In the genomic region with DNA sequence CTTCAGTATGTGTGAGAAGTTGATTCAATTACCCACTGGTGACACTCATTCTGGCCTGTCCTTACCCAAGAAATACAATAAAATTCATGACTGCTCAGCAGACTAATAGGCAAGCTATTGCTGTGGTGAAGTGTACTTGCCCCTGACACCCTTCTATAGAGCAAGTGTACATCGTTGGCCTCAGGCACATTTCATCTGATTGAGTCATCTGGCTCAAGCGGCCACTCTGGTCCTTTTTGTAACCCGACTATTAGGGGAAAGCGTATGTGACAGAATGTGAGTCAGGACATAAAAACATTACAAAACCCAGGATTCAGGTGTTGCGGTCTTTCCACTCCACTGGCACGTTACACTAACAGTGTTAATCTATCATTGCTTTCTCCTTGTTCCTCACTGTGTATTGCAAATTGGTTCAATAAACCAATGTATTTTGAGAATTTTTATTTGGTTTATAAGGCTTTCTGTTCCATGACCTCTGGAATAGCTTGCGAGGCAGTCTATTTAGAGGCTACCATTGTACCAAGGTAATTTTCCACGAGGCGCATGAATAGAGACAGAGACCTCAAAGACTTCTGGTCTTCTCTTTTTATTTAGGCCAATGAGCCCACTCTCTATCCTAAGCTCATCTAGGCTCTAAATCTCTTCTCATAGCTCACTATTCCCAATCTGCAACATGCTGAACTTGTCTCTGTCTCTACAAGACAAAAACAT, we compare ENCODE assay signal across 1 cellular context.
TF ChIP-seq lines count a peak whose summit lies in the region.

No MANE protein-coding gene starts in this region.

TF ChIP-seq in HCT116, 20 proteins besides CTCF, POLR2A, EP300 and RAD21 (continued from another document):
- TF ChIP-seq TCF7L2 (IDR thresholded peaks at IDR 0.05; ENCODE audit: borderline replicate concordance, extremely low read depth, insufficient read depth, insufficient read length) (peak; percentile 36), CBX3 (IDR thresholded peaks at IDR 0.05; ENCODE audit: low read depth) (peak; percentile 87), POLR2AphosphoS5 (IDR thresholded peaks at IDR 0.05; ENCODE audit: low read depth, low read length) (peak; percentile 34; the same call in 1 of the 2 replicates), JUND (IDR thresholded peaks at IDR 0.05) (peak; percentile 92)
